ENCODE assay signal across 28 cellular contexts in the genomic region with DNA sequence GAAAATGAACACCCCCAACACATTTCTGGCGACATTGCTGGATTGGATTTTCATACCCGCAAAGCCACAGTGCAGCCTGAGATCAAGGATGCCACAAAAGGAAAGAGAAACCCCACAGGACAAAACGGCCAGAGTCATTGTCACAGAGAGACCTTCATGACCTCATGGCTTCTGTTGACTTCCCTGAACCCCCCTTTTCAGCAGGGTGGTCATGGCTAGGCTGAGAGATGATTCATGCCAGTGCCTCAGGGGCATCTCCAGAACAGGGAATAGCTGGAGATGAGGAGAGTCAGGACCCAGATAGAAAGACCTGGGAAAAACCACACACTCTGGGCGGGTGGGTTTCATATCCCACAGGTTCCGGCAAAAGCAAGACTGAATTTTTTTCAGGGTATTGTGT.
"Had no signal": no experiment of that assay in that cellular context is flagged by ENCODE, and none has a peak within 500 bp of the region (broad histone marks: within the 10 kb centered on the region; RNA-seq: fewer than 3 reads in every experiment).

No MANE protein-coding gene starts in this region.

- H3K36me3 Mint-ChIP-seq: immature natural killer cell had no signal

- H3K36me3 ChIP-seq: left lung, lower lobe of right lung, ovary, right atrium auricular region, right lobe of liver, suprapubic skin, thoracic aorta, tibial artery, upper lobe of right lung had no signal

- H3K9me3 ChIP-seq: suprapubic skin had no signal

- H3K27ac ChIP-seq: left lung, lower lobe of right lung, ovary, right atrium auricular region, right lobe of liver, skin epidermis, suprapubic skin, thoracic aorta, tibial artery, upper lobe of right lung had no signal

- H3K4me3 Mint-ChIP-seq: immature natural killer cell; naive thymus-derived CD8-positive, alpha-beta T cell; nephron; neural crest cell; stimulated activated naive CD8-positive, alpha-beta T cell treated with anti-CD3 and anti-CD28 coated beads, Interleukin-15, Interleukin-2, amounts not matched to agents 100 ng/mL and 50 ng/mL, for 24 hours had no signal

- H3K4me1 ChIP-seq: left lung, lower lobe of right lung, right atrium auricular region, right lobe of liver, suprapubic skin, upper lobe of right lung had no signal

- H3K27ac Mint-ChIP-seq: immature natural killer cell; naive thymus-derived CD8-positive, alpha-beta T cell; nephron; progenitor cell of endocrine pancreas; stimulated activated naive CD8-positive, alpha-beta T cell treated with anti-CD3 and anti-CD28 coated beads, Interleukin-15, Interleukin-2, amounts not matched to agents 100 ng/mL and 50 ng/mL, for 24 hours had no signal

- H3K4me3 ChIP-seq: left lung, lower lobe of right lung, ovary, right atrium auricular region, right lobe of liver, skin epidermis, suprapubic skin, thoracic aorta, tibial artery, upper lobe of right lung had no signal

- H3K27me3 ChIP-seq: ovary, right atrium auricular region, right lobe of liver, tibial artery, upper lobe of right lung had no signal

- H3K4me1 Mint-ChIP-seq: immature natural killer cell had no signal

- H3K27me3 Mint-ChIP-seq: stimulated activated naive CD8-positive, alpha-beta T cell treated with anti-CD3 and anti-CD28 coated beads, Interleukin-15, Interleukin-2, amounts not matched to agents 100 ng/mL and 50 ng/mL, for 24 hours had no signal

- DNase-seq: hypothalamus; immature natural killer cell; kidney; left colon; left lung; lower lobe of right lung; mammary epithelial cell; mesenchymal stem cell; naive thymus-derived CD8-positive, alpha-beta T cell; occipital lobe; ovary; right lobe of liver; stimulated activated CD4-positive, alpha-beta T cell treated with anti-CD3 and anti-CD28 coated beads, Interleukin-12 subunit alpha, Interleukin-12 subunit beta, amount 100 ng/mL, for 4 hours; stimulated activated CD4-positive, alpha-beta T cell treated with anti-CD3 and anti-CD28 coated beads, Interleukin-15, amount 100 ng/mL, for 24 hours; stimulated activated CD4-positive, alpha-beta T cell treated with anti-CD3 and anti-CD28 coated beads, Interleukin-2, amount 100 ng/mL, for 24 hours; stimulated activated CD4-positive, alpha-beta T cell treated with anti-CD3 and anti-CD28 coated beads, Interleukin-4, amount 100 ng/mL, for 1 hour; stimulated activated naive CD4-positive, alpha-beta T cell; tibial artery; trophoblast cell; upper lobe of right lung had no signal
